9 cellular contexts compared by ENCODE assay signal in genomic region chr17:42833771-42834422, GRCh38. TPM values are rescaled to one million over a fixed set of nuclear protein-coding genes. Genes with fewer than 3 reads are reported as not detected.
DNase-seq lines count a peak whose midpoint lies in the region; ATAC-seq and TF ChIP-seq lines count a peak whose summit lies in the region.
"Had no signal": no experiment of that assay in that cellular context is flagged by ENCODE, and none has a peak within 500 bp of the region (broad histone marks: within the 10 kb centered on the region; RNA-seq: fewer than 3 reads in every experiment).

No MANE protein-coding gene starts in this region.

- DNase-seq in IMR-90 = no peak
- DNase-seq in NCI-H69 (lab: John Stamatoyannopoulos, UW) = no peak
- no peak for DNase-seq in ureter (ENCODE audit: low spot score)
- no peak for DNase-seq in COLO668 (lab: John Stamatoyannopoulos, UW; ENCODE audit: unreplicated experiment)
- DNase-seq in middle frontal gyrus (ENCODE audit: extremely low spot score, low spot score) = no peak

- peak overlapping the region; percentile 84 to 100 for H4K8ac ChIP-seq in IMR-90 (ENCODE audit: low read depth in 2 of 2, low read length in 2 of 2)

- H3K56ac ChIP-seq in IMR-90 (ENCODE audit: extremely low read depth, insufficient read depth, low read length) = peak overlapping the region; percentile 59

- no TSS peak for BruUV-seq in IMR-90 (replicated peaks; lab: Mats Ljungman, UMichigan)

- H3K4ac ChIP-seq in IMR-90 (ENCODE audit: low read depth, low read length) = peak overlapping the region; percentile 81

- TF ChIP-seq POLR2A in IMR-90 (IDR thresholded peaks at IDR 0.05; ENCODE audit: low read depth, low read length) = no peak

- ATAC-seq in GM18909 (IDR thresholded peaks at IDR 0.05; ENCODE audit: poor library complexity, unreplicated experiment) = peak; percentile 26
- ATAC-seq in IMR-90 (ENCODE audit: low read depth) = no peak; the same call in none of the 2 replicates

- H3K27ac ChIP-seq in IMR-90 (ENCODE audit: insufficient read depth, low read length) (peak overlapping the region; percentile 81), cingulate gyrus (ENCODE audit: low read depth, low read length) (peak overlapping the region; percentile 86)

- no CpG with 5 or more reads among the region's 18 CpGs for WGBS in IMR-90 (ENCODE audit: extremely low coverage in 2 of 2, insufficient read length in 1 of 2), 2 experiments

- intact Hi-C loops in IMR-90 (cut with micrococcal nuclease) = no loop called here

- no peak overlapping the region for H2BK20ac ChIP-seq in IMR-90 (ENCODE audit: low read depth, low read length)

- peak overlapping the region; percentile 62 for H4K91ac ChIP-seq in IMR-90 (ENCODE audit: insufficient read depth, low read depth, low read length)

- peak overlapping the region; percentile 77 for H3K14ac ChIP-seq in IMR-90 (replicated peaks; ENCODE audit: low read depth, low read length)

- H4K20me1 ChIP-seq in IMR-90 (ENCODE audit: insufficient read depth, low read length) = peaks cover 4% of the 10 kb centered on the region; the same call in 1 of the 2 replicates

- peak overlapping the region; percentile 51 for H2BK5ac ChIP-seq in IMR-90 (ENCODE audit: low read depth, low read length, poor library complexity, severe bottlenecking)

- no peaks in the 10 kb centered on the region for H3K9me3 ChIP-seq in IMR-90 (ENCODE audit: control insufficient read depth, insufficient read depth, low read length)
- no peaks in the 10 kb centered on the region for H3K9me3 ChIP-seq in mucosa of stomach (ENCODE audit: control insufficient read depth, low read length)

- peak overlapping the region; percentile 84 for H2AK9ac ChIP-seq in IMR-90 (replicated peaks; ENCODE audit: low read depth, low read length, poor library complexity)

- H3K27me3 ChIP-seq in IMR-90 (ENCODE audit: control insufficient read depth, insufficient read depth, low read length) (no peaks in the 10 kb centered on the region), mucosa of stomach (ENCODE audit: control insufficient read depth, insufficient read depth, low read length) (no peaks in the 10 kb centered on the region)

- no peak overlapping the region for H2BK15ac ChIP-seq in IMR-90 (ENCODE audit: low read depth, low read length)

- TF ChIP-seq RAD21 in IMR-90 (IDR thresholded peaks at IDR 0.05; ENCODE audit: low read length) = no peak

- peak overlapping the region; percentile 54 for H3K23ac ChIP-seq in IMR-90 (ENCODE audit: low read depth, low read length)

- CTCF ChIA-PET in IMR-90 (lab: Yijun Ruan, JAX) = interaction anchor here (1.3 kb wide), 1 partner anchor 10 kb away, joined by 3 read pairs; the partner anchor contains the start of gene BECN1

- H4K5ac ChIP-seq in IMR-90 (ENCODE audit: low read depth, low read length) = peak overlapping the region; percentile 53

- TF ChIP-seq CTCF in IMR-90 (conservative IDR thresholded peaks at IDR 0.05; ENCODE audit: low read depth, low read length) = no peak

- H2AFZ ChIP-seq in IMR-90 (replicated peaks; ENCODE audit: low read length, poor library complexity) = peak overlapping the region; percentile 96

- peak overlapping the region; percentile 59 for H2AK5ac ChIP-seq in IMR-90 (ENCODE audit: low read depth, low read length)

- H3K36me3 ChIP-seq in IMR-90 (ENCODE audit: control insufficient read depth, insufficient read depth, low read length) = peaks cover 24% of the 10 kb centered on the region
- H3K36me3 ChIP-seq in mucosa of stomach (ENCODE audit: control insufficient read depth, insufficient read depth, low read length) = peaks cover 1% of the 10 kb centered on the region

- POLR2A ChIA-PET in IMR-90 (lab: Charles Lee; ENCODE audit: unreplicated experiment) = interaction anchor here (1.0 kb wide), 1 partner anchor 10 kb away, joined by 4 read pairs; the partner anchor contains the start of gene BECN1

- no peaks in the 10 kb centered on the region for H3K9me1 ChIP-seq in IMR-90 (ENCODE audit: insufficient read depth, low read length)

- H3K4me1 ChIP-seq in IMR-90 (ENCODE audit: control insufficient read depth, insufficient read depth, low read length) (0 out of 2 replicates have a peak, but pooled peaks cover 3% of the 10 kb centered on the region), mucosa of stomach (ENCODE audit: control insufficient read depth, insufficient read depth, low read length) (peaks cover 10% of the 10 kb centered on the region)

- H3K4me3 ChIP-seq in IMR-90 (ENCODE audit: insufficient read depth, low read depth, low read length) (peak overlapping the region; percentile 83), mucosa of stomach (ENCODE audit: low read length) (peak overlapping the region; percentile 92)

- H3K79me1 ChIP-seq in IMR-90 (ENCODE audit: low read depth in 1 of 2, low read length in 2 of 2) = peaks cover 38 to 59% of the 10 kb centered on the region in 2 experiments

- peak overlapping the region; percentile 100 for H3K4me2 ChIP-seq in IMR-90 (ENCODE audit: low read depth, low read length)

- dilution Hi-C loops in IMR-90 (cut with HindIII; ENCODE audit: low sequenced_read_pairs, unreplicated experiment) = no loop called here

- no peak overlapping the region for H3K18ac ChIP-seq in IMR-90 (ENCODE audit: low read depth, low read length)

- H3K9ac ChIP-seq in IMR-90 (ENCODE audit: low read depth, low read length) (peak overlapping the region; percentile 83), mucosa of stomach (ENCODE audit: low read length) (peak overlapping the region; percentile 92)

- no peak overlapping the region for H2BK120ac ChIP-seq in IMR-90 (ENCODE audit: low read depth, low read length)

- in situ Hi-C loops in IMR-90 (cut with MboI; ENCODE audit: low sequenced_read_pairs) = no loop called here

TF ChIP-seq in IMR-90, 13 proteins besides CTCF, POLR2A, EP300 and RAD21:
- TF ChIP-seq MXI1 (IDR thresholded peaks at IDR 0.05; ENCODE audit: borderline replicate concordance, low read depth, low read length) (peak; percentile 35; the same call in 1 of the 2 replicates), ELK1 (IDR thresholded peaks at IDR 0.05; ENCODE audit: borderline replicate concordance, low read depth, low read length) (no peak), USF2 (IDR thresholded peaks at IDR 0.05; ENCODE audit: low read depth, low read length) (peak; percentile 2; the same call in 1 of the 2 replicates), MAFK (IDR thresholded peaks at IDR 0.05; ENCODE audit: low read depth, low read length) (no peak)

RNA-seq across cellular contexts. Expression of gene PSME3, which starts 0.7 kb away (rescaled TPM):
- 72.4 and 92.2 TPM in 2 replicates for total RNA-seq in IMR-90 (2012; rRNA removed)
- 89.4 and 100 TPM in 2 replicates for polyA plus RNA-seq in IMR-90 (2012; rRNA removed)
- 47.7 and 75.9 TPM in 2 replicates for polyA plus RNA-seq in IMR-90 (2012; cell fraction: cytosol; rRNA removed)
- 17.6 and 50.1 TPM in 2 replicates for polyA plus RNA-seq in IMR-90 (2012; cell fraction: nucleus; rRNA removed; ENCODE audit: low replicate concordance)
- total RNA-seq in ureter = 113 TPM

RNA-seq across cellular contexts. Expression of gene BECN1, which starts 9.8 kb away (rescaled TPM):
- total RNA-seq in IMR-90 (2012; rRNA removed) (93.9 and 119 TPM in 2 replicates), ureter (101 TPM)
- polyA plus RNA-seq in IMR-90 (2012; rRNA removed) = 73.1 and 84.0 TPM in 2 replicates
- 26.2 and 35.4 TPM in 2 replicates for polyA plus RNA-seq in IMR-90 (2012; cell fraction: cytosol; rRNA removed)
- polyA plus RNA-seq in IMR-90 (2012; cell fraction: nucleus; rRNA removed; ENCODE audit: low replicate concordance) = 31.7 and 64.5 TPM in 2 replicates

RNA-seq across cellular contexts. Expression of gene AOC2, which starts 10.5 kb away (rescaled TPM):
- total RNA-seq in IMR-90 (2012; rRNA removed) (0.28 and 0.36 TPM in 2 replicates), ureter (3.6 TPM)
- 0.34 and 0.41 TPM in 2 replicates for polyA plus RNA-seq in IMR-90 (2012; rRNA removed)
- 0.24 and 0.25 TPM in 2 replicates for polyA plus RNA-seq in IMR-90 (2012; cell fraction: cytosol; rRNA removed)
- 2.1 and 2.2 TPM in 2 replicates for polyA plus RNA-seq in IMR-90 (2012; cell fraction: nucleus; rRNA removed; ENCODE audit: low replicate concordance)

RNA-seq across cellular contexts. Expression of gene AOC3, which starts 17.1 kb away (rescaled TPM):
- under 0.01 TPM in 1 of 2 replicates, not detected in the other for total RNA-seq in IMR-90 (2012; rRNA removed)
- 0.10 and 0.17 TPM in 2 replicates for polyA plus RNA-seq in IMR-90 (2012; rRNA removed)
- 0.01 and 0.05 TPM in 2 replicates for polyA plus RNA-seq in IMR-90 (2012; cell fraction: cytosol; rRNA removed)
- 0.94 and 1.0 TPM in 2 replicates for polyA plus RNA-seq in IMR-90 (2012; cell fraction: nucleus; rRNA removed; ENCODE audit: low replicate concordance)
- total RNA-seq in ureter = 89.9 TPM

RNA-seq across cellular contexts. Expression of gene CNTD1, which starts 35.2 kb away (rescaled TPM):
- total RNA-seq in IMR-90 (2012; rRNA removed) (not detected in 2 replicates), ureter (0.75 TPM)
- polyA plus RNA-seq in IMR-90 (2012; rRNA removed) = not detected in 2 replicates
- not detected in 2 replicates for polyA plus RNA-seq in IMR-90 (2012; cell fraction: cytosol; rRNA removed)
- not detected in 2 replicates for polyA plus RNA-seq in IMR-90 (2012; cell fraction: nucleus; rRNA removed; ENCODE audit: low replicate concordance)
- total RNA-seq: T-helper 1 cell treated with Interleukin-12 subunit alpha and Interleukin-12 subunit beta and Interleukin-4 antibody, amounts not matched to agents 30 ng/mL and 1 ng/mL, for 36 hours had no signal
